8 cellular contexts compared by ENCODE assay signal in genomic region chr12:65824314-65824563, GRCh38. TPM values are rescaled to one million over a fixed set of nuclear protein-coding genes. Genes with fewer than 3 reads are reported as not detected.
DNase-seq lines count a peak whose midpoint lies in the region; ATAC-seq, FAIRE-seq and TF ChIP-seq lines count a peak whose summit lies in the region.

HMGA2 (plus strand) TSS chr12:65824483; CDS start chr12:65825271, 788 bp downstream.

- H3K36me3 ChIP-seq in SK-N-SH (replicated peaks in 1 of 2; ENCODE audit: control insufficient read depth in 1 of 2, insufficient read depth in 2 of 2, low read length in 1 of 2) = peaks cover 10 to 28% of the 10 kb centered on the region in 2 experiments
- H3K36me3 ChIP-seq in iPS DF 6.9 (ENCODE audit: control insufficient read depth, insufficient read depth, low read length) = no peaks in the 10 kb centered on the region
- no peaks in the 10 kb centered on the region for H3K36me3 ChIP-seq in small intestine (ENCODE audit: control insufficient read depth in 2 of 2, insufficient read depth in 2 of 2, low read length in 2 of 2)

- CTCF ChIA-PET in SK-N-SH (lab: Yijun Ruan, JAX) = no interaction called here

- peaks cover 60% of the 10 kb centered on the region for H3F3A ChIP-seq in SK-N-SH (replicated peaks; ENCODE audit: insufficient read depth)

- TF ChIP-seq EP300 in SK-N-SH (IDR thresholded peaks at IDR 0.05; ENCODE audit: borderline replicate concordance in 1 of 2, low read depth in 1 of 2, low read length in 1 of 2) = no peak

- DNase-seq in SK-N-SH = no peak
- DNase-seq in iPS DF 6.9 (ENCODE audit: low read depth, low spot score) = no peak
- no peak for DNase-seq in small intestine
- no peak for DNase-seq in DMS 273 treated with DMSO at 0.1 percent for 48 hours (lab: John Stamatoyannopoulos, UW)
- DNase-seq in KG1 (lab: John Stamatoyannopoulos, UW) = no peak

- ATAC-seq in SK-N-SH treated with all-trans-retinoic acid at 6 μM for 48 hours (no peak), GM19467 (IDR thresholded peaks at IDR 0.05; ENCODE audit: unreplicated experiment) (no peak)

- H3K27me3 Mint-ChIP-seq in activated naive CD8-positive, alpha-beta T cell = peaks cover 44% of the 10 kb centered on the region

- peaks cover 3% of the 10 kb centered on the region for H3K9me3 Mint-ChIP-seq in activated naive CD8-positive, alpha-beta T cell (ENCODE audit: low read depth)

- WGBS in SK-N-SH (ENCODE audit: low lambda C conversion rate) = 1% methylated on average over 14 of the region's 14 CpGs
- no CpG with 5 or more reads among the region's 14 CpGs for WGBS in iPS DF 6.9 (ENCODE audit: insufficient coverage, insufficient read length)
- 0 to 1% (median 0%) methylated on average over 11 to 14 of the region's 14 CpGs for WGBS in small intestine, 3 donors

- H3K27ac ChIP-seq in SK-N-SH (ENCODE audit: low read depth in 2 of 2, low read length in 1 of 2) = peak within 1 kb of the TSS; percentile 91 to 95
- H3K27ac ChIP-seq in iPS DF 6.9 (ENCODE audit: low read length) = no peak within 1 kb of the TSS
- H3K27ac ChIP-seq in small intestine (ENCODE audit: low read depth in 1 of 2, low read length in 1 of 2) = peak within 1 kb of the TSS; percentile 18 to 62

- H4K20me1 ChIP-seq in SK-N-SH (ENCODE audit: insufficient read depth) = no peaks in the 10 kb centered on the region

- H3K27ac Mint-ChIP-seq in activated naive CD8-positive, alpha-beta T cell = no peak within 1 kb of the TSS

- no peak for TF ChIP-seq CTCF in SK-N-SH (IDR thresholded peaks at IDR 0.05)

- FAIRE-seq in small intestine (lab: Jason Lieb, UNC) = no peak

- no peaks in the 10 kb centered on the region for H3K27me3 ChIP-seq in SK-N-SH (ENCODE audit: insufficient read depth)
- no peaks in the 10 kb centered on the region for H3K27me3 ChIP-seq in iPS DF 6.9 (ENCODE audit: control insufficient read depth, insufficient read depth, low read length)
- H3K27me3 ChIP-seq in small intestine (ENCODE audit: control insufficient read depth in 2 of 2, insufficient read depth in 2 of 2, low read length in 2 of 2) = peaks cover 0 to 19% of the 10 kb centered on the region in 2 donors

- no peaks in the 10 kb centered on the region for H3K36me3 Mint-ChIP-seq in activated naive CD8-positive, alpha-beta T cell

- H3K9ac ChIP-seq in SK-N-SH = peak within 1 kb of the TSS; percentile 100

- H3K9me2 ChIP-seq in SK-N-SH = no peaks in the 10 kb centered on the region

- H3K9me3 ChIP-seq in SK-N-SH (no peaks in the 10 kb centered on the region), iPS DF 6.9 (ENCODE audit: control insufficient read depth, insufficient read depth, low read length) (no peaks in the 10 kb centered on the region), small intestine (ENCODE audit: control insufficient read depth, low read depth) (no peaks in the 10 kb centered on the region)

- H3K4me1 ChIP-seq in SK-N-SH (ENCODE audit: control insufficient read depth in 1 of 2, insufficient read depth in 2 of 2, low read depth in 1 of 2, low read length in 1 of 2) (peaks cover 0 to 6% of the 10 kb centered on the region in 2 experiments; a peak in 1 of 4 replicates), iPS DF 6.9 (ENCODE audit: control insufficient read depth, insufficient read depth, low read length) (no peaks in the 10 kb centered on the region; the same call in 1 of the 2 replicates), small intestine (ENCODE audit: control insufficient read depth in 2 of 2, insufficient read depth in 1 of 2, low read depth in 1 of 2, low read length in 1 of 2) (no peaks in the 10 kb centered on the region)

- TF ChIP-seq RAD21 in SK-N-SH (IDR thresholded peaks at IDR 0.05; ENCODE audit: low read length) = no peak

- H3K4me3 Mint-ChIP-seq in activated naive CD8-positive, alpha-beta T cell = peak within 1 kb of the TSS; percentile 84

- no peak within 1 kb of the TSS for H2AFZ ChIP-seq in SK-N-SH (ENCODE audit: low read depth)

- H3K4me2 ChIP-seq in SK-N-SH = peak within 1 kb of the TSS; percentile 87

- POLR2A ChIA-PET in SK-N-SH (lab: Yijun Ruan, JAX) = no interaction called here

- H3K4me3 ChIP-seq in SK-N-SH (ENCODE audit: low read depth in 2 of 2, low read length in 1 of 2) (peak within 1 kb of the TSS; percentile 72 to 83), iPS DF 6.9 (ENCODE audit: low read length) (peak within 1 kb of the TSS; percentile 85), small intestine (ENCODE audit: low read depth in 1 of 2, low read length in 2 of 2) (peak within 1 kb of the TSS; percentile 50 to 97)

- H3K4me1 Mint-ChIP-seq in activated naive CD8-positive, alpha-beta T cell (ENCODE audit: low read depth) = peaks cover 24% of the 10 kb centered on the region

- H3K79me2 ChIP-seq in SK-N-SH (ENCODE audit: insufficient read depth) = peaks cover 83% of the 10 kb centered on the region

TF ChIP-seq in SK-N-SH, 30 proteins besides CTCF, POLR2A, EP300 and RAD21:
- TF ChIP-seq NRF1 (IDR thresholded peaks at IDR 0.05; ENCODE audit: low read depth, low read length) (peak; percentile 26; the same call in 1 of the 2 replicates), SIN3A (IDR thresholded peaks at IDR 0.05; ENCODE audit: borderline replicate concordance, low read depth, low read length) (0 out of 2 replicates have a peak, but pooled peaks have one; percentile 14), USF2 (IDR thresholded peaks at IDR 0.05; ENCODE audit: borderline replicate concordance, low read depth, low read length) (no peak)

TF ChIP-seq in SK-N-SH treated with all-trans-retinoic acid at 6 μM for 48 hours, 23 proteins besides CTCF, POLR2A, EP300 and RAD21 (continues in another document):
- TF ChIP-seq OSR1 (CRISPR knock-in tag; IDR thresholded peaks at IDR 0.05) (no peak), BACH2 (CRISPR knock-in tag; IDR thresholded peaks at IDR 0.05; ENCODE audit: borderline replicate concordance) (no peak), TOX (CRISPR knock-in tag; IDR thresholded peaks at IDR 0.05; ENCODE audit: borderline replicate concordance) (no peak), ZNF565 (CRISPR knock-in tag; conservative IDR thresholded peaks at IDR 0.05; ENCODE audit: low read depth) (no peak), ZFP3 (CRISPR knock-in tag; IDR thresholded peaks at IDR 0.05) (no peak), ZNF8 (CRISPR knock-in tag; IDR thresholded peaks at IDR 0.05) (no peak), GLIS3 (CRISPR knock-in tag; IDR thresholded peaks at IDR 0.05) (no peak), RARB (CRISPR knock-in tag; IDR thresholded peaks at IDR 0.05) (no peak), CSRNP3 (CRISPR knock-in tag; IDR thresholded peaks at IDR 0.05) (no peak), TSHZ2 (CRISPR knock-in tag; IDR thresholded peaks at IDR 0.05) (no peak), CREB5 (CRISPR knock-in tag; IDR thresholded peaks at IDR 0.05; ENCODE audit: low read depth) (no peak), CSDC2 (CRISPR knock-in tag; IDR thresholded peaks at IDR 0.05) (no peak)

RNA-seq across cellular contexts. Expression of gene HMGA2, which starts in this region (rescaled TPM):
- polyA plus RNA-seq in SK-N-SH (2012; rRNA removed) (48.0 and 57.0 TPM in 2 replicates), small intestine (1 to 10 TPM in 2 of 3 donors, under 1 TPM in 1; 0.67 to 1.4 (median 1.1) TPM)
- polyA plus RNA-seq in SK-N-SH (2012; cell fraction: cytosol; rRNA removed) = 45.5 and 51.2 TPM in 2 replicates
- polyA plus RNA-seq in SK-N-SH (2012; cell fraction: nucleus; rRNA removed) = 98.5 and 146 TPM in 2 replicates

Comparison
In these comparisons a context has a peak if more than half of its experiments do, and no peak if none do; other contexts are left out.
1. RNA of gene HMGA2 (polyA plus RNA-seq): 45.5 to 146 TPM in SK-N-SH; 0.67 to 1.4 TPM in small intestine; every median in the first group is over 10 times any median in the second.
2. Peak in every context shown above with its lines, with median percentiles within 50 percentile points of each other: H3K4me3 ChIP-seq.